Comparison of ENCODE assay signal across 24 cellular contexts in genomic region chr10:111579473-111579872, GRCh38.
"Had no signal": no experiment of that assay in that cellular context is flagged by ENCODE, and none has a peak within 500 bp of the region (broad histone marks: within the 10 kb centered on the region; RNA-seq: fewer than 3 reads in every experiment).

No MANE protein-coding gene starts in this region.

- H3K27ac Mint-ChIP-seq: dendritic cell treated with granulocyte-macrophage colony-stimulating factor and Interleukin-4, amounts not matched to agents 40 ng/mL and 50 ng/mL, for 4 days; endodermal cell; natural killer cell; stimulated activated naive B cell treated with anti-CD40 and anti-IgM and Interleukin-4, amounts not matched to agents 10 μg/mL and 1 μg/mL and 100 μg/mL, for 72 hours; stimulated activated naive CD8-positive, alpha-beta T cell treated with anti-CD3 and anti-CD28 coated beads, Interleukin-15, amount 100 ng/mL, for 72 hours had no signal

- H3K4me1 Mint-ChIP-seq: endodermal cell; natural killer cell; stimulated activated naive B cell treated with anti-CD40 and anti-IgM and Interleukin-4, amounts not matched to agents 10 μg/mL and 1 μg/mL and 100 μg/mL, for 72 hours; stimulated activated naive CD8-positive, alpha-beta T cell treated with anti-CD3 and anti-CD28 coated beads, Interleukin-15, amount 100 ng/mL, for 72 hours had no signal

- DNase-seq: colonic mucosa; effector CD8-positive, alpha-beta T cell; endodermal cell; foreskin keratinocyte; heart left ventricle; left colon; left ventricle myocardium inferior; lower lobe of right lung; natural killer cell; occipital lobe; ovary; posterior cingulate gyrus; psoas muscle; right cardiac atrium; sigmoid colon; spleen; stimulated activated CD4-positive, alpha-beta T cell treated with anti-CD3 and anti-CD28 coated beads, Interleukin-15, amount 100 ng/mL, for 24 hours; stimulated activated CD4-positive, alpha-beta T cell treated with anti-CD3 and anti-CD28 coated beads, Interleukin-2, amount 100 ng/mL, for 48 hours; stimulated activated naive B cell treated with anti-CD40 and anti-IgM and Interleukin-4, amounts not matched to agents 10 μg/mL and 1 μg/mL and 100 μg/mL, for 72 hours; stimulated activated naive CD8-positive, alpha-beta T cell treated with anti-CD3 and anti-CD28 coated beads, Interleukin-15, amount 100 ng/mL, for 72 hours; transverse colon; upper lobe of right lung; uterus had no signal

- H3K4me3 Mint-ChIP-seq: dendritic cell treated with granulocyte-macrophage colony-stimulating factor and Interleukin-4, amounts not matched to agents 40 ng/mL and 50 ng/mL, for 4 days; endodermal cell; natural killer cell; stimulated activated naive B cell treated with anti-CD40 and anti-IgM and Interleukin-4, amounts not matched to agents 10 μg/mL and 1 μg/mL and 100 μg/mL, for 72 hours; stimulated activated naive CD8-positive, alpha-beta T cell treated with anti-CD3 and anti-CD28 coated beads, Interleukin-15, amount 100 ng/mL, for 72 hours had no signal

- H3K27me3 Mint-ChIP-seq: dendritic cell treated with granulocyte-macrophage colony-stimulating factor and Interleukin-4, amounts not matched to agents 40 ng/mL and 50 ng/mL, for 4 days had no signal

- H3K9me3 Mint-ChIP-seq: stimulated activated naive CD8-positive, alpha-beta T cell treated with anti-CD3 and anti-CD28 coated beads, Interleukin-15, amount 100 ng/mL, for 72 hours had no signal

- H3K36me3 Mint-ChIP-seq: natural killer cell; stimulated activated naive B cell treated with anti-CD40 and anti-IgM and Interleukin-4, amounts not matched to agents 10 μg/mL and 1 μg/mL and 100 μg/mL, for 72 hours had no signal
